Comparison of ENCODE assay signal across 19 cellular contexts in genomic region chr1:238916828-238917227, GRCh38.
A peak's percentile ranks its signal among the peaks of the same experiment; 100 is the strongest.
DNase-seq lines count a peak whose midpoint lies in the region; ATAC-seq, FAIRE-seq and TF ChIP-seq lines count a peak whose summit lies in the region.
"Had no signal": no experiment of that assay in that cellular context is flagged by ENCODE, and none has a peak within 500 bp of the region (broad histone marks: within the 10 kb centered on the region; RNA-seq: fewer than 3 reads in every experiment).

No MANE protein-coding gene starts in this region.

- H2AFZ ChIP-seq in GM23338: no peak overlapping the region

- H3K27me3 Mint-ChIP-seq in GM23338 (ENCODE audit: insufficient read depth, low read depth, poor library complexity): peaks cover 4% of the 10 kb centered on the region
- H3K27me3 Mint-ChIP-seq in activated CD8-positive, alpha-beta memory T cell treated with anti-CD3 and anti-CD28 coated beads, Interleukin-2, amount 10 ng/mL, durations not matched to agents 7 days and 5 days: no peaks in the 10 kb centered on the region
- no peaks in the 10 kb centered on the region for H3K27me3 Mint-ChIP-seq in activated T-helper 1 cell treated with anti-CD3 and anti-CD28 coated beads, Interleukin-12 subunit alpha, Interleukin-12 subunit beta, Interleukin-2, Interleukin-4 antibody, amounts not matched to agents 30 ng/mL and 10 ng/mL and 1 ng/mL, durations not matched to agents 14 hours and 24 hours and 36 hours (ENCODE audit: insufficient read depth)

- no peak for ATAC-seq in GM23338
- ATAC-seq in HG02885 (IDR thresholded peaks at IDR 0.05; ENCODE audit: poor library complexity, unreplicated experiment): no peak
- no peak for ATAC-seq in activated CD8-positive, alpha-beta memory T cell treated with anti-CD3 and anti-CD28 coated beads, Interleukin-2, amount 10 ng/mL, durations not matched to agents 7 days and 5 days
- ATAC-seq: CD8-positive, alpha-beta T cell; GM12878; K562 had no signal

- H3K4me1 Mint-ChIP-seq in GM23338: no peaks in the 10 kb centered on the region
- H3K4me1 Mint-ChIP-seq in activated CD8-positive, alpha-beta memory T cell treated with anti-CD3 and anti-CD28 coated beads, Interleukin-2, amount 10 ng/mL, durations not matched to agents 7 days and 5 days: no peaks in the 10 kb centered on the region
- H3K4me1 Mint-ChIP-seq in activated T-helper 1 cell treated with anti-CD3 and anti-CD28 coated beads, Interleukin-12 subunit alpha, Interleukin-12 subunit beta, Interleukin-2, Interleukin-4 antibody, amounts not matched to agents 30 ng/mL and 10 ng/mL and 1 ng/mL, durations not matched to agents 14 hours and 24 hours and 36 hours (ENCODE audit: low read depth): no peaks in the 10 kb centered on the region
- H3K4me1 Mint-ChIP-seq: CD14-positive monocyte had no signal

- POLR2A ChIA-PET in RWPE1 (lab: Yijun Ruan, JAX; ENCODE audit: low non-redundant PET): no interaction called here

- CTCF ChIA-PET in RWPE1 (lab: Yijun Ruan, JAX): interaction anchor here (0.6 kb wide), 1 partner anchor 1163 kb away, joined by 3 read pairs; no protein-coding TSS in a partner anchor
- CTCF ChIA-PET in activated CD8-positive, alpha-beta memory T cell treated with anti-CD3 and anti-CD28 coated beads, Interleukin-2, amount 10 ng/mL, durations not matched to agents 7 days and 5 days (lab: Charles Lee): no interaction called here

- no peaks in the 10 kb centered on the region for H3K36me3 Mint-ChIP-seq in GM23338 (ENCODE audit: low read depth)
- H3K36me3 Mint-ChIP-seq in activated CD8-positive, alpha-beta memory T cell treated with anti-CD3 and anti-CD28 coated beads, Interleukin-2, amount 10 ng/mL, durations not matched to agents 7 days and 5 days: no peaks in the 10 kb centered on the region
- no peaks in the 10 kb centered on the region for H3K36me3 Mint-ChIP-seq in activated T-helper 1 cell treated with anti-CD3 and anti-CD28 coated beads, Interleukin-12 subunit alpha, Interleukin-12 subunit beta, Interleukin-2, Interleukin-4 antibody, amounts not matched to agents 30 ng/mL and 10 ng/mL and 1 ng/mL, durations not matched to agents 14 hours and 24 hours and 36 hours (ENCODE audit: low read depth)
- H3K36me3 Mint-ChIP-seq: CD14-positive monocyte; CD8-positive, alpha-beta T cell had no signal

- no peak overlapping the region for H3K4me3 Mint-ChIP-seq in GM23338
- no peak overlapping the region for H3K4me3 Mint-ChIP-seq in activated CD8-positive, alpha-beta memory T cell treated with anti-CD3 and anti-CD28 coated beads, Interleukin-2, amount 10 ng/mL, durations not matched to agents 7 days and 5 days
- H3K4me3 Mint-ChIP-seq in activated T-helper 1 cell treated with anti-CD3 and anti-CD28 coated beads, Interleukin-12 subunit alpha, Interleukin-12 subunit beta, Interleukin-2, Interleukin-4 antibody, amounts not matched to agents 30 ng/mL and 10 ng/mL and 1 ng/mL, durations not matched to agents 14 hours and 24 hours and 36 hours: no peak overlapping the region
- H3K4me3 Mint-ChIP-seq: CD14-positive monocyte; CD8-positive, alpha-beta T cell had no signal

- TF ChIP-seq CTCF in D721Med (IDR thresholded peaks at IDR 0.05; ENCODE audit: insufficient read depth, missing control alignments): no peak
- TF ChIP-seq CTCF in GM23338 (conservative IDR thresholded peaks at IDR 0.05; ENCODE audit: low read depth in 2 of 2): no peak
- TF ChIP-seq CTCF in RWPE1 (conservative IDR thresholded peaks at IDR 0.05; ENCODE audit: low read depth): no peak
- no peak for TF ChIP-seq CTCF in epithelial cell of esophagus (IDR thresholded peaks at IDR 0.05; ENCODE audit: insufficient read depth, low read depth, low read length, missing control alignments)

- no peaks in the 10 kb centered on the region for H3F3A ChIP-seq in GM23338 (replicated peaks; ENCODE audit: low read depth)

- peaks cover 4% of the 10 kb centered on the region; the same call in 2 of the 3 replicates for H3K9me3 Mint-ChIP-seq in GM23338
- peaks cover 10% of the 10 kb centered on the region for H3K9me3 Mint-ChIP-seq in activated CD8-positive, alpha-beta memory T cell treated with anti-CD3 and anti-CD28 coated beads, Interleukin-2, amount 10 ng/mL, durations not matched to agents 7 days and 5 days (ENCODE audit: low read depth)
- H3K9me3 Mint-ChIP-seq in activated T-helper 1 cell treated with anti-CD3 and anti-CD28 coated beads, Interleukin-12 subunit alpha, Interleukin-12 subunit beta, Interleukin-2, Interleukin-4 antibody, amounts not matched to agents 30 ng/mL and 10 ng/mL and 1 ng/mL, durations not matched to agents 14 hours and 24 hours and 36 hours: peaks cover 5% of the 10 kb centered on the region

- FAIRE-seq in D721Med (lab: Jason Lieb, UNC): peak; percentile 77
- FAIRE-seq: A204.1, GM12878, GM19239, H1, K562 had no signal

- H3K4me2 ChIP-seq in GM23338: no peak overlapping the region

- intact Hi-C loops in activated T-helper 1 cell treated with anti-CD3 and anti-CD28 coated beads, Interleukin-12 subunit alpha, Interleukin-12 subunit beta, Interleukin-2, Interleukin-4 antibody, amounts not matched to agents 30 ng/mL and 10 ng/mL and 1 ng/mL, durations not matched to agents 14 hours and 24 hours and 36 hours (cut with micrococcal nuclease): no loop called here

- no peaks in the 10 kb centered on the region for H3K4me1 ChIP-seq in GM23338 (ENCODE audit: insufficient read depth)

- H3K79me2 ChIP-seq in GM23338 (replicated peaks; ENCODE audit: insufficient read depth): no peaks in the 10 kb centered on the region

- no peaks in the 10 kb centered on the region for H4K20me1 ChIP-seq in GM23338 (replicated peaks; ENCODE audit: insufficient read depth)

- no peak overlapping the region for H3K27ac ChIP-seq in GM23338 (ENCODE audit: low read depth)
- H3K27ac ChIP-seq in RWPE1: no peak overlapping the region
- H3K27ac ChIP-seq: HL-60 had no signal

- no peak for DNase-seq in D721Med (ENCODE audit: insufficient read length, low spot score)
- DNase-seq in GM23338 (ENCODE audit: low spot score): no peak
- DNase-seq in RWPE1 (ENCODE audit: low spot score): peak; percentile 5
- peak; percentile 32 for DNase-seq in epithelial cell of esophagus (ENCODE audit: low read depth)
- DNase-seq in activated CD8-positive, alpha-beta memory T cell treated with anti-CD3 and anti-CD28 coated beads, Interleukin-2, amount 10 ng/mL, durations not matched to agents 7 days and 5 days: no peak
- DNase-seq in activated gamma-delta T cell treated with Interleukin-2 at 50 U/mL for 16 hours: no peak
- DNase-seq in activated T-helper 1 cell treated with anti-CD3 and anti-CD28 coated beads, Interleukin-12 subunit alpha, Interleukin-12 subunit beta, Interleukin-2, Interleukin-4 antibody, amounts not matched to agents 30 ng/mL and 10 ng/mL and 1 ng/mL, durations not matched to agents 14 hours and 24 hours and 36 hours (ENCODE audit: low spot score): no peak
- DNase-seq: CD8-positive, alpha-beta T cell; COR-L47; DND-41; HCEC 1CT had no signal

- H3K36me3 ChIP-seq in GM23338 (ENCODE audit: insufficient read depth): no peaks in the 10 kb centered on the region

- peaks cover 2% of the 10 kb centered on the region; the same call in 1 of the 2 replicates for H3K9me2 ChIP-seq in GM23338 (ENCODE audit: insufficient read depth)

- peak overlapping the region; percentile 38; the same call in 1 of the 2 replicates for H3K27ac Mint-ChIP-seq in GM23338
- no peak overlapping the region for H3K27ac Mint-ChIP-seq in activated CD8-positive, alpha-beta memory T cell treated with anti-CD3 and anti-CD28 coated beads, Interleukin-2, amount 10 ng/mL, durations not matched to agents 7 days and 5 days
- no peak overlapping the region for H3K27ac Mint-ChIP-seq in activated T-helper 1 cell treated with anti-CD3 and anti-CD28 coated beads, Interleukin-12 subunit alpha, Interleukin-12 subunit beta, Interleukin-2, Interleukin-4 antibody, amounts not matched to agents 30 ng/mL and 10 ng/mL and 1 ng/mL, durations not matched to agents 14 hours and 24 hours and 36 hours
- H3K27ac Mint-ChIP-seq: CD14-positive monocyte; CD8-positive, alpha-beta T cell had no signal

- H3K4me3 ChIP-seq in GM23338 (no peak overlapping the region), epithelial cell of esophagus (ENCODE audit: low read length) (no peak overlapping the region)
- H3K4me3 ChIP-seq: GM12878, K562 had no signal

- H3K27me3 ChIP-seq in GM23338 (ENCODE audit: insufficient read depth): no peaks in the 10 kb centered on the region

TF ChIP-seq in GM23338, 12 proteins besides CTCF, POLR2A, EP300 and RAD21:
- TF ChIP-seq JUNB (IDR thresholded peaks at IDR 0.05; ENCODE audit: unreplicated experiment) (no peak), REST (IDR thresholded peaks at IDR 0.05; ENCODE audit: unreplicated experiment) (no peak)

Comparison
In these comparisons a context has a peak if more than half of its experiments do, and no peak if none do; other contexts are left out.
1. DNase-seq: peak in RWPE1 (single experiment) and epithelial cell of esophagus (single experiment); none in D721Med (single experiment), GM23338 (single experiment), activated CD8-positive, alpha-beta memory T cell treated with anti-CD3 and anti-CD28 coated beads, Interleukin-2, amount 10 ng/mL, durations not matched to agents 7 days and 5 days (single experiment), activated gamma-delta T cell treated with Interleukin-2 at 50 U/mL for 16 hours (single experiment) and activated T-helper 1 cell treated with anti-CD3 and anti-CD28 coated beads, Interleukin-12 subunit alpha, Interleukin-12 subunit beta, Interleukin-2, Interleukin-4 antibody, amounts not matched to agents 30 ng/mL and 10 ng/mL and 1 ng/mL, durations not matched to agents 14 hours and 24 hours and 36 hours (single experiment).